8 cellular contexts compared by ENCODE assay signal in genomic region chr7:101815826-101816488, GRCh38. TPM values are rescaled to one million over a fixed set of nuclear protein-coding genes. Genes with fewer than 3 reads are reported as not detected.
DNase-seq lines count a peak whose midpoint lies in the region; ATAC-seq and TF ChIP-seq lines count a peak whose summit lies in the region.

No MANE protein-coding gene starts in this region.

- H3K9me2 ChIP-seq in PC-9 (ENCODE audit: insufficient read depth) = no peaks in the 10 kb centered on the region

- DNase-seq in CMK (ENCODE audit: low read depth) = peak; percentile 67
- DNase-seq in GM20000 (ENCODE audit: low spot score) = peak; percentile 95
- DNase-seq in PC-9 = peak; percentile 61 to 76
- DNase-seq in activated T-cell treated with anti-CD3 and anti-CD28 coated beads, Interleukin-2, amount 50 U/mL, for 72 hours = peak; percentile 78 to 82
- DNase-seq in fibroblast of mammary gland (ENCODE audit: low read depth) = peak; percentile 71
- peak; percentile 75 for DNase-seq in natural killer cell treated with Interleukin-12 subunit alpha and Interleukin-12 subunit beta and Interleukin-15 and Interleukin-18, amount 100 ng/mL, for 72 hours (ENCODE audit: low spot score)
- peak; percentile 74 for DNase-seq in stimulated activated naive CD8-positive, alpha-beta T cell treated with anti-CD3 and anti-CD28 coated beads, Interleukin-15, Interleukin-2, amounts not matched to agents 100 U/mL and 50 U/mL, for 24 hours

- peaks cover 1 to 2% of the 10 kb centered on the region in 2 donors for H3K36me3 Mint-ChIP-seq in activated T-cell treated with anti-CD3 and anti-CD28 coated beads, Interleukin-2, amount 50 U/mL, for 72 hours (ENCODE audit: insufficient read depth in 2 of 2)
- no peaks in the 10 kb centered on the region for H3K36me3 Mint-ChIP-seq in natural killer cell treated with Interleukin-12 subunit alpha and Interleukin-12 subunit beta and Interleukin-15 and Interleukin-18, amount 100 ng/mL, for 72 hours

- peak overlapping the region; percentile 92 for H3K9ac ChIP-seq in HUES6 (ENCODE audit: low read length)

- no TSS peak for BruUV-seq in PC-9 (replicated peaks; lab: Mats Ljungman, UMichigan)

- H3K4me1 ChIP-seq in HUES6 (ENCODE audit: control insufficient read depth, insufficient read depth, low read length) = peaks cover 44% of the 10 kb centered on the region
- H3K4me1 ChIP-seq in PC-9 (replicated peaks; ENCODE audit: insufficient read depth) = peaks cover 15% of the 10 kb centered on the region

- peak; percentile 80 to 82 for ATAC-seq in activated T-cell treated with anti-CD3 and anti-CD28 coated beads, Interleukin-2, amount 50 U/mL, for 72 hours (replicated peaks in 1 of 2)
- ATAC-seq in natural killer cell treated with Interleukin-12 subunit alpha and Interleukin-12 subunit beta and Interleukin-15 and Interleukin-18, amount 100 ng/mL, for 72 hours = peak; percentile 83 to 90
- ATAC-seq in stimulated activated naive CD8-positive, alpha-beta T cell treated with anti-CD3 and anti-CD28 coated beads, Interleukin-15, Interleukin-2, amounts not matched to agents 100 U/mL and 50 U/mL, for 24 hours = peak; percentile 72

- peak overlapping the region; percentile 59; the same call in 1 of the 2 replicates for H3K27ac ChIP-seq in HUES6 (ENCODE audit: low read depth, low read length)
- H3K27ac ChIP-seq in PC-9 = no peak overlapping the region

- peak overlapping the region; percentile 85 to 86 for H3K4me3 Mint-ChIP-seq in activated T-cell treated with anti-CD3 and anti-CD28 coated beads, Interleukin-2, amount 50 U/mL, for 72 hours
- H3K4me3 Mint-ChIP-seq in natural killer cell treated with Interleukin-12 subunit alpha and Interleukin-12 subunit beta and Interleukin-15 and Interleukin-18, amount 100 ng/mL, for 72 hours = peak overlapping the region; percentile 81

- peaks cover 33% of the 10 kb centered on the region for H3K79me2 ChIP-seq in PC-9 (ENCODE audit: low read depth)

- peaks cover 27% of the 10 kb centered on the region; the same call in 1 of the 2 replicates for H3F3A ChIP-seq in PC-9 (ENCODE audit: insufficient read depth, low read depth)

- POLR2A ChIA-PET in PC-9 (lab: Charles Lee; ENCODE audit: unreplicated experiment) = no interaction called here

- H3K4me3 ChIP-seq in HUES6 (ENCODE audit: low read depth, low read length) = peak overlapping the region; percentile 80
- H3K4me3 ChIP-seq in PC-9 = peak overlapping the region; percentile 51; the same call in 1 of the 2 replicates
- peak overlapping the region; percentile 60 for H3K4me3 ChIP-seq in fibroblast of mammary gland (ENCODE audit: control insufficient read depth, low read depth, low read length)

- intact Hi-C loops in PC-9 (cut with micrococcal nuclease; ENCODE audit: unreplicated experiment) = loop anchor here (1.0 to 2.0 kb wide), 4 partner anchors 24 to 273 kb away; no protein-coding TSS in a partner anchor

- no peaks in the 10 kb centered on the region for H3K36me3 ChIP-seq in HUES6 (ENCODE audit: control insufficient read depth, insufficient read depth, low read length)
- H3K36me3 ChIP-seq in PC-9 (ENCODE audit: low read depth) = no peaks in the 10 kb centered on the region

- no peak overlapping the region for H3K4me2 ChIP-seq in PC-9

- CTCF ChIA-PET in PC-9 (lab: Charles Lee) = no interaction called here

- H4K20me1 ChIP-seq in PC-9 (ENCODE audit: insufficient read depth) = peaks cover 25% of the 10 kb centered on the region

- H3K27me3 Mint-ChIP-seq in activated T-cell treated with anti-CD3 and anti-CD28 coated beads, Interleukin-2, amount 50 U/mL, for 72 hours (ENCODE audit: low read depth) = no peaks in the 10 kb centered on the region
- peaks cover 0 to 4% of the 10 kb centered on the region in 2 donors for H3K27me3 Mint-ChIP-seq in natural killer cell treated with Interleukin-12 subunit alpha and Interleukin-12 subunit beta and Interleukin-15 and Interleukin-18, amount 100 ng/mL, for 72 hours

- TF ChIP-seq CTCF in GM20000 (IDR thresholded peaks at IDR 0.05; ENCODE audit: extremely low read depth, missing control alignments) = no peak
- no peak for TF ChIP-seq CTCF in PC-9 (conservative IDR thresholded peaks at IDR 0.05)
- TF ChIP-seq CTCF in fibroblast of mammary gland (conservative IDR thresholded peaks at IDR 0.05; ENCODE audit: control insufficient read depth, insufficient read depth, low read depth, low read length) = no peak

- peak overlapping the region; percentile 63 for H3K27ac Mint-ChIP-seq in activated T-cell treated with anti-CD3 and anti-CD28 coated beads, Interleukin-2, amount 50 U/mL, for 72 hours
- no peak overlapping the region for H3K27ac Mint-ChIP-seq in natural killer cell treated with Interleukin-12 subunit alpha and Interleukin-12 subunit beta and Interleukin-15 and Interleukin-18, amount 100 ng/mL, for 72 hours

- H3K9me3 ChIP-seq in HUES6 (ENCODE audit: control insufficient read depth, insufficient read depth, low read depth, low read length) (no peaks in the 10 kb centered on the region), PC-9 (ENCODE audit: insufficient read depth, low read depth) (no peaks in the 10 kb centered on the region)

- H3K9me3 Mint-ChIP-seq in activated T-cell treated with anti-CD3 and anti-CD28 coated beads, Interleukin-2, amount 50 U/mL, for 72 hours = no peaks in the 10 kb centered on the region
- H3K9me3 Mint-ChIP-seq in natural killer cell treated with Interleukin-12 subunit alpha and Interleukin-12 subunit beta and Interleukin-15 and Interleukin-18, amount 100 ng/mL, for 72 hours = no peaks in the 10 kb centered on the region

- H2AFZ ChIP-seq in PC-9 = no peak overlapping the region

- H3K27me3 ChIP-seq in HUES6 (ENCODE audit: control insufficient read depth, insufficient read depth, low read length) = peaks cover 11% of the 10 kb centered on the region
- H3K27me3 ChIP-seq in PC-9 (ENCODE audit: insufficient read depth, low read depth) = no peaks in the 10 kb centered on the region

- peaks cover 18% of the 10 kb centered on the region for H3K4me1 Mint-ChIP-seq in activated T-cell treated with anti-CD3 and anti-CD28 coated beads, Interleukin-2, amount 50 U/mL, for 72 hours (ENCODE audit: low read depth)
- peaks cover 12 to 15% of the 10 kb centered on the region in 2 donors for H3K4me1 Mint-ChIP-seq in natural killer cell treated with Interleukin-12 subunit alpha and Interleukin-12 subunit beta and Interleukin-15 and Interleukin-18, amount 100 ng/mL, for 72 hours (ENCODE audit: low read depth in 2 of 2)

RNA-seq across cellular contexts. Expression of gene CUX1, which starts 1.5 kb away (rescaled TPM):
- total RNA-seq in PC-9 (2021) = 79.8 and 83.3 TPM in 2 replicates
- total RNA-seq in activated T-cell treated with anti-CD3 and anti-CD28 coated beads, Interleukin-2, amount 50 U/mL, for 72 hours = 10 to 100 TPM; 24.7 to 26.2 TPM
- 10 to 100 TPM; 25.2 to 28.5 TPM for total RNA-seq in natural killer cell treated with Interleukin-12 subunit alpha and Interleukin-12 subunit beta and Interleukin-15 and Interleukin-18, amount 100 ng/mL, for 72 hours
